In the genomic region with DNA sequence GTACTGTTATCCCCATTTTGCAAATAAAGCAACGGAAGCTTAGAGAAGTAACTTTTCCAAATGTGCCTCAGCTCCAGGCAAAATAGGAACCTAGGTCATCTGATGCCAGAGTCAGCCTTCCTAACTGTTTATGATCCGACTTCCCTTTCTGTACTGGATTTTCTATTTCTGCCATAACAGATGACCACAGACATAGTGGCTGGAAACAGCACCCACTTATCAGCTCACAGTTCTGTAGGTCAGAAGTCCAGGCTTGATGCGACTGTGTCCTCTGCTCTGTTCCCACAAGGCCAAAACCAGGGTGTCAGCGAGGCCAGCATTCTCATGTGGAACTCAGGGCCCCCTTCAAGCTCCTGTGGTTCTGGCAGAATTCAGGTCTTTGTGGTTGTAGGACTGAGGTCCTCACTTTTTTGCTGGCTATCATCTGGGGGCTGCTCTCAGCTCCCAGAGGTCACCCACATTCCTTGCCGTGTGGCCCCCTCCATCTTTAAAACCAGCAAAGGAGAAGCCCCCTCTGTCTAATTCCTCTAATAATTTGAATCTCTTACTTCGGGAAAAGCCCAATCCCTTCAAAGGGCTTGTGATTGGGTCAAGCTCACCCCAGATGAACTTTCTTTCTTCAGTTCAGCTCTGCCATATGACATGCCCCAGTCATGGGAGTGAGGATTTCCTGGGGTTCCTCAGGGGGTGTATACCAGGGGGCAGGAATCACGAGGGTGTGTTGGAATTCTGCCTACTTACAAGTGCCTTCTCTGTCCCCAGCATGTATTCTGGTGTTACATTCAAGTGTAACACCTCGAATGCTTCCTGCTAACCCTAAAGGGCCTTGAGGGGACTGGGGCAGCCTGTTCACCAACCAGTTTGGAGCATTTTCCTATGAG, we compare ENCODE assay signal across 1 cellular context.
TF ChIP-seq lines count a peak whose summit lies in the region.

No MANE protein-coding gene starts in this region.

TF ChIP-seq in SK-N-SH, 30 proteins besides CTCF, POLR2A, EP300 and RAD21:
- TF ChIP-seq, protein P1, sequence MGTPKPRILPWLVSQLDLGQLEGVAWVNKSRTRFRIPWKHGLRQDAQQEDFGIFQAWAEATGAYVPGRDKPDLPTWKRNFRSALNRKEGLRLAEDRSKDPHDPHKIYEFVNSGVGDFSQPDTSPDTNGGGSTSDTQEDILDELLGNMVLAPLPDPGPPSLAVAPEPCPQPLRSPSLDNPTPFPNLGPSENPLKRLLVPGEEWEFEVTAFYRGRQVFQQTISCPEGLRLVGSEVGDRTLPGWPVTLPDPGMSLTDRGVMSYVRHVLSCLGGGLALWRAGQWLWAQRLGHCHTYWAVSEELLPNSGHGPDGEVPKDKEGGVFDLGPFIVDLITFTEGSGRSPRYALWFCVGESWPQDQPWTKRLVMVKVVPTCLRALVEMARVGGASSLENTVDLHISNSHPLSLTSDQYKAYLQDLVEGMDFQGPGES (IDR thresholded peaks at IDR 0.05; ENCODE audit: low read depth, low read length), result no peak
- TF ChIP-seq YY1 (IDR thresholded peaks at IDR 0.05; ENCODE audit: low read depth) (no peak), FOXM1 (IDR thresholded peaks at IDR 0.05; ENCODE audit: low read depth) (no peak), MAX (IDR thresholded peaks at IDR 0.05; ENCODE audit: low read depth) (no peak), GATA2 (CRISPR knock-in tag; IDR thresholded peaks at IDR 0.05) (no peak)
TF ChIP-seq in SK-N-SH: peak in this region for 0.
